In the genomic region with DNA sequence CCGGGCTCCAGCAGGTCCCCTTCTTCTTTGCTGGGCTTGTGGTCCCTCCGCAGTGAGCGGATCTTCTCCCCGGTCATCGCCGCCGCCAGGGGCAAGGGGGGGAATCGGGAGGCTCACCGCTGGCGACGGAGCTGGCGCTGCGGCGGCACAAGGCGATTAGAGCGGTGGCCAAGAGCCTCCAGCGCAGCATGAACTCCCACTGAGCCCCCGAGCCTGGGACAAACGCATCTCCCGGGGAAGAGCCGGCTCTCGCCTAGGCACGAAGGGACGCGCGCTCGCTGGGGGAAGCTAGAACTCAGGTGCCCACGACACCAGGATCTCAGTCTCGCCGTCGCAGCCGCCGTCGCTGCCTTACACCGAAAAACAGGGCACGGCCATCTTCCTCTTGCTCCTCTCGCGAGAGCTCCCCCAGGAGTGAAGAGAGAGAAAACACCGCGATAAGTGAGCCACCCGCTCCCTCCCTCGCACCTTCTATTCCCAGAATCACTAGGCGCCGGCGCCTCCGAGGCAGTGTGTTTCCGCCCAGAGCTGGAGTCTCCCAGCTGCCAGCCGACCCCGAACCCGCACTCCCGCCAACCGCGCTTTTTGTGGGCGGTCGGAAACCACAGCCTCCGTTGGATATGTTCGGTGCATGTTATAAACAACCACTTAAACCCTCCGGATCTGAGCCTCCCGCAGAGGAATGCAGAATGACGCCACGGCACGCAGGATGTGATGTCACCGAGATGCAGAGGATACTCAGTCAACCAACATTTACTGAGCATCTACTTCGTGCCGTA, we compare ENCODE assay signal across 8 cellular contexts. TPM values are rescaled to one million over a fixed set of nuclear protein-coding genes. Genes with fewer than 3 reads are reported as not detected.
DNase-seq lines count a peak whose midpoint lies in the region; ATAC-seq and TF ChIP-seq lines count a peak whose summit lies in the region.

A gene with protein sequence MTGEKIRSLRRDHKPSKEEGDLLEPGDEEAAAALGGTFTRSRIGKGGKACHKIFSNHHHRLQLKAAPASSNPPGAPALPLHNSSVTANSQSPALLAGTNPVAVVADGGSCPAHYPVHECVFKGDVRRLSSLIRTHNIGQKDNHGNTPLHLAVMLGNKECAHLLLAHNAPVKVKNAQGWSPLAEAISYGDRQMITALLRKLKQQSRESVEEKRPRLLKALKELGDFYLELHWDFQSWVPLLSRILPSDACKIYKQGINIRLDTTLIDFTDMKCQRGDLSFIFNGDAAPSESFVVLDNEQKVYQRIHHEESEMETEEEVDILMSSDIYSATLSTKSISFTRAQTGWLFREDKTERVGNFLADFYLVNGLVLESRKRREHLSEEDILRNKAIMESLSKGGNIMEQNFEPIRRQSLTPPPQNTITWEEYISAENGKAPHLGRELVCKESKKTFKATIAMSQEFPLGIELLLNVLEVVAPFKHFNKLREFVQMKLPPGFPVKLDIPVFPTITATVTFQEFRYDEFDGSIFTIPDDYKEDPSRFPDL (minus strand): TSS at position 391 of the 779 bp plus-strand sequence. CDS start 314 bp downstream, at position 77.

- peak within 1 kb of the TSS; percentile 96 to 100 (median 98) for H3K27ac Mint-ChIP-seq in naive thymus-derived CD4-positive, alpha-beta T cell
- H3K27ac Mint-ChIP-seq in stimulated activated naive B cell treated with anti-CD40 and anti-IgM and Interleukin-4, amounts not matched to agents 10 μg/mL and 1 μg/mL and 100 μg/mL, for 72 hours: peak within 1 kb of the TSS; percentile 99

- H3K4me1 ChIP-seq in DOHH2 (ENCODE audit: control insufficient read depth, low read length) (peaks cover 23% of the 10 kb centered on the region), GM23248 (ENCODE audit: insufficient read depth) (peaks cover 23% of the 10 kb centered on the region), fibroblast of lung (ENCODE audit: control insufficient read depth, extremely low read depth, insufficient read depth, low read length) (no peaks in the 10 kb centered on the region)
- peaks cover 4 to 29% of the 10 kb centered on the region in 2 donors for H3K4me1 ChIP-seq in naive thymus-derived CD4-positive, alpha-beta T cell (ENCODE audit: control insufficient read depth in 2 of 2, insufficient read depth in 2 of 2, low read length in 2 of 2)

- in situ Hi-C loops in GM23248 (cut with MboI): no loop called here

- TF ChIP-seq CTCF in DOHH2 (IDR thresholded peaks at IDR 0.05; ENCODE audit: low read depth, low read length, poor library complexity, severe bottlenecking) (peak; percentile 32), fibroblast of lung (conservative IDR thresholded peaks at IDR 0.05 in 1 of 2, IDR thresholded peaks at IDR 0.05 in 1 of 2; ENCODE audit: low read depth in 1 of 2, low read length in 2 of 2) (no peak)

- H3K36me3 Mint-ChIP-seq in naive thymus-derived CD4-positive, alpha-beta T cell: peaks cover 4 to 17% (median 6%) of the 10 kb centered on the region in 5 donors
- H3K36me3 Mint-ChIP-seq in stimulated activated naive B cell treated with anti-CD40 and anti-IgM and Interleukin-4, amounts not matched to agents 10 μg/mL and 1 μg/mL and 100 μg/mL, for 72 hours: peaks cover 5 to 18% of the 10 kb centered on the region in 2 donors

- H3F3A ChIP-seq in DOHH2 (ENCODE audit: control insufficient read depth, insufficient read depth) (no peaks in the 10 kb centered on the region), GM23248 (ENCODE audit: insufficient read depth) (peaks cover 6% of the 10 kb centered on the region; the same call in 1 of the 2 replicates)

- no peaks in the 10 kb centered on the region for H3K9me2 ChIP-seq in DOHH2 (replicated peaks; ENCODE audit: control insufficient read depth, low read length)
- H3K9me2 ChIP-seq in GM23248 (ENCODE audit: insufficient read depth): no peaks in the 10 kb centered on the region

- H3K36me3 ChIP-seq in DOHH2 (ENCODE audit: control insufficient read depth, low read length) (peaks cover 17% of the 10 kb centered on the region), GM23248 (ENCODE audit: low read depth) (no peaks in the 10 kb centered on the region), fibroblast of lung (ENCODE audit: control insufficient read depth, insufficient read depth, low read length) (no peaks in the 10 kb centered on the region)
- H3K36me3 ChIP-seq in naive thymus-derived CD4-positive, alpha-beta T cell (ENCODE audit: control insufficient read depth in 2 of 3, insufficient read depth in 3 of 3, low read length in 3 of 3): peaks cover 0 to 8% (median 0%) of the 10 kb centered on the region in 3 experiments

- H3K9me3 ChIP-seq in DOHH2 (ENCODE audit: control insufficient read depth, insufficient read depth, low read length) (no peaks in the 10 kb centered on the region), GM23248 (ENCODE audit: low read depth) (no peaks in the 10 kb centered on the region), fibroblast of lung (ENCODE audit: control insufficient read depth, insufficient read depth, low read depth, low read length) (no peaks in the 10 kb centered on the region)
- no peaks in the 10 kb centered on the region for H3K9me3 ChIP-seq in naive thymus-derived CD4-positive, alpha-beta T cell (ENCODE audit: control insufficient read depth in 2 of 3, low read length in 3 of 3)

- DNase-seq in GM23248: peak; percentile 99
- peak; percentile 96 for DNase-seq in Kasumi-1 (lab: John Stamatoyannopoulos, UW)
- peak; percentile 97 for DNase-seq in RPMI7951 (ENCODE audit: low read depth)
- DNase-seq in activated T-helper 1 cell treated with anti-CD3 and anti-CD28 coated beads, Interleukin-2, amount 50 U/mL, for 16 hours (ENCODE audit: low read depth in 1 of 2, low spot score in 1 of 2): peak; percentile 70 to 81
- DNase-seq in fibroblast of lung (ENCODE audit: low read depth in 2 of 2): peak; percentile 94 to 97
- peak; percentile 81 to 97 (median 95) for DNase-seq in naive thymus-derived CD4-positive, alpha-beta T cell
- DNase-seq in stimulated activated naive B cell treated with anti-CD40 and anti-IgM and Interleukin-4, amounts not matched to agents 10 μg/mL and 1 μg/mL and 100 μg/mL, for 72 hours: peak; percentile 93

- peak within 1 kb of the TSS; percentile 99 for H3K9ac ChIP-seq in GM23248
- peak within 1 kb of the TSS; percentile 99 for H3K9ac ChIP-seq in fibroblast of lung (ENCODE audit: insufficient read depth, low read length)

- POLR2A ChIA-PET in naive thymus-derived CD4-positive, alpha-beta T cell (lab: Charles Lee): interaction anchor here (0.6 to 4.7 kb wide), 20 partner anchors 8 to 726 kb away, joined by 3 to 81 read pairs (median 4); a partner anchor contains a TSS

- H3K4me2 ChIP-seq in DOHH2 (ENCODE audit: low read length) (peak within 1 kb of the TSS; percentile 88), GM23248 (ENCODE audit: unreplicated experiment) (peak within 1 kb of the TSS; percentile 96), fibroblast of lung (ENCODE audit: extremely low read depth, insufficient read depth, low read length) (peak within 1 kb of the TSS; percentile 98)

- peak within 1 kb of the TSS; percentile 45 for H3K27ac ChIP-seq in DOHH2 (ENCODE audit: low read depth, low read length)
- H3K27ac ChIP-seq in GM23248: peak within 1 kb of the TSS; percentile 95
- peak within 1 kb of the TSS; percentile 100 for H3K27ac ChIP-seq in fibroblast of lung (ENCODE audit: insufficient read depth, low read length)
- peak within 1 kb of the TSS; percentile 92 for H3K27ac ChIP-seq in naive thymus-derived CD4-positive, alpha-beta T cell (ENCODE audit: low read depth, low read length)

- H3K27me3 Mint-ChIP-seq in naive thymus-derived CD4-positive, alpha-beta T cell: no peaks in the 10 kb centered on the region
- H3K27me3 Mint-ChIP-seq in stimulated activated naive B cell treated with anti-CD40 and anti-IgM and Interleukin-4, amounts not matched to agents 10 μg/mL and 1 μg/mL and 100 μg/mL, for 72 hours: no peaks in the 10 kb centered on the region

- H3K4me3 ChIP-seq in DOHH2 (ENCODE audit: low read length) (peak within 1 kb of the TSS; percentile 80), GM23248 (peak within 1 kb of the TSS; percentile 91), fibroblast of lung (replicated peaks in 1 of 4; ENCODE audit: control extremely low read depth in 1 of 4, insufficient read depth in 1 of 4, low read depth in 3 of 4, low read length in 4 of 4) (peak within 1 kb of the TSS; percentile 80 to 99 (median 86))
- H3K4me3 ChIP-seq in naive thymus-derived CD4-positive, alpha-beta T cell (ENCODE audit: low read length): peak within 1 kb of the TSS; percentile 80

- peaks cover 64% of the 10 kb centered on the region for H3K79me2 ChIP-seq in DOHH2 (ENCODE audit: control insufficient read depth, low read length)
- peaks cover 49% of the 10 kb centered on the region for H3K79me2 ChIP-seq in GM23248 (ENCODE audit: insufficient read depth)
- peaks cover 50% of the 10 kb centered on the region for H3K79me2 ChIP-seq in fibroblast of lung (ENCODE audit: control insufficient read depth, insufficient read depth, low read length)

- H4K20me1 ChIP-seq in DOHH2 (ENCODE audit: control insufficient read depth, insufficient read depth, low read depth, low read length) (peaks cover 3% of the 10 kb centered on the region; the same call in 1 of the 2 replicates), GM23248 (ENCODE audit: insufficient read depth) (no peaks in the 10 kb centered on the region), fibroblast of lung (ENCODE audit: control insufficient read depth, extremely low read depth, insufficient read depth, low read length) (no peaks in the 10 kb centered on the region)

- H3K4me3 Mint-ChIP-seq in naive thymus-derived CD4-positive, alpha-beta T cell: peak within 1 kb of the TSS; percentile 87 to 99 (median 95)
- H3K4me3 Mint-ChIP-seq in stimulated activated naive B cell treated with anti-CD40 and anti-IgM and Interleukin-4, amounts not matched to agents 10 μg/mL and 1 μg/mL and 100 μg/mL, for 72 hours: peak within 1 kb of the TSS; percentile 95 to 99

- H2AFZ ChIP-seq in GM23248: peak within 1 kb of the TSS; percentile 97
- H2AFZ ChIP-seq in fibroblast of lung (ENCODE audit: low read length): peak within 1 kb of the TSS; percentile 83

- peaks cover 37 to 63% (median 48%) of the 10 kb centered on the region in 7 donors for H3K4me1 Mint-ChIP-seq in naive thymus-derived CD4-positive, alpha-beta T cell
- peaks cover 15 to 18% of the 10 kb centered on the region in 2 donors for H3K4me1 Mint-ChIP-seq in stimulated activated naive B cell treated with anti-CD40 and anti-IgM and Interleukin-4, amounts not matched to agents 10 μg/mL and 1 μg/mL and 100 μg/mL, for 72 hours

- peaks cover 0 to 7% (median 0%) of the 10 kb centered on the region in 11 donors for H3K9me3 Mint-ChIP-seq in naive thymus-derived CD4-positive, alpha-beta T cell
- peaks cover 2 to 4% of the 10 kb centered on the region in 2 donors for H3K9me3 Mint-ChIP-seq in stimulated activated naive B cell treated with anti-CD40 and anti-IgM and Interleukin-4, amounts not matched to agents 10 μg/mL and 1 μg/mL and 100 μg/mL, for 72 hours

- CTCF ChIA-PET in naive thymus-derived CD4-positive, alpha-beta T cell (lab: Charles Lee): interaction anchor here (1.2 kb wide), 1 partner anchor 134 kb away, joined by 4 read pairs; a partner anchor contains a TSS

- intact Hi-C loops in naive thymus-derived CD4-positive, alpha-beta T cell (cut with micrococcal nuclease): loop anchor here (1.0 to 10.0 kb wide), 6 partner anchors 57 to 1860 kb away; a partner anchor contains a TSS

- ATAC-seq in naive thymus-derived CD4-positive, alpha-beta T cell: peak; percentile 93
- peak; percentile 92 to 93 for ATAC-seq in stimulated activated naive B cell treated with anti-CD40 and anti-IgM and Interleukin-4, amounts not matched to agents 10 μg/mL and 1 μg/mL and 100 μg/mL, for 72 hours (replicated peaks)

- 1% methylated on average over 44 to 65 of the region's 65 CpGs for WGBS in GM23248 (ENCODE audit: low coverage in 1 of 2, low lambda C conversion rate in 2 of 2, missing lambda C conversion rate in 2 of 2), 2 experiments

- H3K27me3 ChIP-seq in DOHH2 (ENCODE audit: control insufficient read depth, low read length) (no peaks in the 10 kb centered on the region), GM23248 (replicated peaks; ENCODE audit: insufficient read depth) (no peaks in the 10 kb centered on the region), fibroblast of lung (ENCODE audit: control insufficient read depth, insufficient read depth, low read length) (no peaks in the 10 kb centered on the region)
- no peaks in the 10 kb centered on the region for H3K27me3 ChIP-seq in naive thymus-derived CD4-positive, alpha-beta T cell (ENCODE audit: control insufficient read depth in 2 of 2, insufficient read depth in 2 of 2, low read length in 2 of 2)

RNA-seq across cellular contexts. Expression of the gene that starts here (rescaled TPM):
- total RNA-seq in GM23248 (2014; rRNA removed; shearing (Covaris generic)): 23.9 and 33.4 TPM in 2 replicates
- polyA plus RNA-seq in GM23248 (2016; fragmentation: Nextera tagmentation; extraction: Ambion mirVana) (28.6 and 29.2 TPM in 2 replicates), fibroblast of lung (17.8 and 19.4 TPM in 2 replicates)
- 34.1 and 47.0 TPM in 2 replicates for total RNA-seq in RPMI7951 (2014; rRNA removed; shearing (Covaris generic))
- total RNA-seq in fibroblast of lung: 30.2 and 31.1 TPM in 2 replicates
- 13.1 and 14.7 TPM in 2 replicates for polyA plus RNA-seq in fibroblast of lung (2012)
- polyA minus RNA-seq in fibroblast of lung (ENCODE audit: low replicate concordance): 1.8 and 1.9 TPM in 2 replicates
- 10 to 100 TPM; 23.8 to 31.4 (median 28.1) TPM for total RNA-seq in naive thymus-derived CD4-positive, alpha-beta T cell
- 10 to 100 TPM; 13.2 to 19.1 TPM for polyA plus RNA-seq in naive thymus-derived CD4-positive, alpha-beta T cell

Comparison
In these comparisons a context has a peak if more than half of its experiments do, and no peak if none do; other contexts are left out.
1. Peak in every context shown above with its lines: DNase-seq, ATAC-seq, H3K4me3 ChIP-seq and H3K27ac ChIP-seq.
2. H3K27ac ChIP-seq: peak in every context shown above with its lines; median percentile 100 in fibroblast of lung; 95 in GM23248; 92 in naive thymus-derived CD4-positive, alpha-beta T cell; 45 in DOHH2.